20 cellular contexts compared by ENCODE assay signal in genomic region chr5:150407097-150407720, GRCh38. TPM values are rescaled to one million over a fixed set of nuclear protein-coding genes. Genes with fewer than 3 reads are reported as not detected.
A peak's percentile ranks its signal among the peaks of the same experiment; 100 is the strongest.
DNase-seq lines count a peak whose midpoint lies in the region; ATAC-seq and TF ChIP-seq lines count a peak whose summit lies in the region.
"Had no signal": no experiment of that assay in that cellular context is flagged by ENCODE, and none has a peak within 500 bp of the region (broad histone marks: within the 10 kb centered on the region; RNA-seq: fewer than 3 reads in every experiment).

No MANE protein-coding gene starts in this region.

- no peak overlapping the region for H2BK12ac ChIP-seq in H9 (ENCODE audit: insufficient read length, low read depth, low read length)

- H3K79me1 ChIP-seq in H9 (ENCODE audit: insufficient read depth, low read depth, low read length, poor library complexity, severe bottlenecking) = no peaks in the 10 kb centered on the region

- H2AFZ ChIP-seq in H9 (ENCODE audit: low read length) = no peak overlapping the region

- TF ChIP-seq CTCF in H9 (conservative IDR thresholded peaks at IDR 0.05) (no peak), testis (IDR thresholded peaks at IDR 0.05) (no peak)

- H3K9ac ChIP-seq in H9 (ENCODE audit: extremely low read depth, insufficient read length, low read length) = no peak overlapping the region

- no peak overlapping the region for H3K4me3 ChIP-seq in testis
- H3K4me3 ChIP-seq: lung, upper lobe of right lung had no signal

- H3K4me1 Mint-ChIP-seq in activated T-cell treated with anti-CD3 and anti-CD28 coated beads, Interleukin-2, amount 50 U/mL, for 24 hours (ENCODE audit: low read depth) = peaks cover 30% of the 10 kb centered on the region
- peaks cover 26 to 33% of the 10 kb centered on the region in 2 experiments for H3K4me1 Mint-ChIP-seq in H9
- peaks cover 48% of the 10 kb centered on the region for H3K4me1 Mint-ChIP-seq in dendritic cell treated with granulocyte-macrophage colony-stimulating factor and Interleukin-4, amounts not matched to agents 40 ng/mL and 50 ng/mL, for 4 days (ENCODE audit: low read depth)
- peaks cover 50 to 62% of the 10 kb centered on the region in 2 donors for H3K4me1 Mint-ChIP-seq in stimulated activated naive B cell treated with anti-CD40 and anti-IgM and Interleukin-4, amounts not matched to agents 10 μg/mL and 1 μg/mL and 100 μg/mL, for 72 hours
- peaks cover 17% of the 10 kb centered on the region for H3K4me1 Mint-ChIP-seq in activated T-helper 2 cell treated with anti-CD3 and anti-CD28 coated beads, Interferon-gamma antibody, Interleukin-2, Interleukin-4, amounts not matched to agents 10 μg/mL and 5 μg/mL and 100 μg/mL, durations not matched to agents 14 hours and 24 hours and 36 hours (ENCODE audit: low read depth)

- no peak for DNase-seq in activated T-cell treated with anti-CD3 and anti-CD28 coated beads, Interleukin-2, amount 50 U/mL, for 24 hours
- DNase-seq in activated T-cell treated with anti-CD3 and anti-CD28 coated beads for 4 hours (no peak), H9 (no peak), testis (no peak)
- no peak for DNase-seq in stimulated activated naive B cell treated with anti-CD40 and anti-IgM and Interleukin-4, amounts not matched to agents 10 μg/mL and 1 μg/mL and 100 μg/mL, for 72 hours
- DNase-seq in activated T-helper 2 cell treated with anti-CD3 and anti-CD28 coated beads, Interferon-gamma antibody, Interleukin-2, Interleukin-4, amounts not matched to agents 10 μg/mL and 5 μg/mL and 100 μg/mL, durations not matched to agents 14 hours and 24 hours and 36 hours (ENCODE audit: low spot score) = no peak
- DNase-seq: activated CD4-positive, alpha-beta T cell treated with anti-CD3 and anti-CD28 coated beads, Interleukin-2, amount 50 U/mL, for 48 hours; anterior cingulate cortex; foreskin melanocyte; GDM1; NCI-H2171 treated with DMSO at 0.1 percent for 48 hours; NCI-H82; nephron progenitor cell; RPMI8226; stimulated activated CD4-positive, alpha-beta T cell treated with anti-CD3 and anti-CD28 coated beads, Interleukin-12 subunit alpha, Interleukin-12 subunit beta, amount 100 ng/mL, for 4 hours; stimulated activated naive CD4-positive, alpha-beta T cell treated with Interleukin-2 at 50 U/mL for 16 hours; upper lobe of right lung had no signal

- no peaks in the 10 kb centered on the region for H3K9me3 Mint-ChIP-seq in activated T-cell treated with anti-CD3 and anti-CD28 coated beads, Interleukin-2, amount 50 U/mL, for 24 hours
- H3K9me3 Mint-ChIP-seq in H9 = no peaks in the 10 kb centered on the region; a peak in 2 of 5 replicates
- H3K9me3 Mint-ChIP-seq in dendritic cell treated with granulocyte-macrophage colony-stimulating factor and Interleukin-4, amounts not matched to agents 40 ng/mL and 50 ng/mL, for 4 days = no peaks in the 10 kb centered on the region
- H3K9me3 Mint-ChIP-seq in stimulated activated naive B cell treated with anti-CD40 and anti-IgM and Interleukin-4, amounts not matched to agents 10 μg/mL and 1 μg/mL and 100 μg/mL, for 72 hours = no peaks in the 10 kb centered on the region
- H3K9me3 Mint-ChIP-seq in activated T-helper 2 cell treated with anti-CD3 and anti-CD28 coated beads, Interferon-gamma antibody, Interleukin-2, Interleukin-4, amounts not matched to agents 10 μg/mL and 5 μg/mL and 100 μg/mL, durations not matched to agents 14 hours and 24 hours and 36 hours = no peaks in the 10 kb centered on the region
- H3K9me3 Mint-ChIP-seq: nephron progenitor cell had no signal

- H3K36me3 Mint-ChIP-seq in activated T-cell treated with anti-CD3 and anti-CD28 coated beads, Interleukin-2, amount 50 U/mL, for 24 hours (ENCODE audit: low read depth) = peaks cover 74% of the 10 kb centered on the region
- peaks cover 5 to 10% (median 5%) of the 10 kb centered on the region in 3 experiments; a peak in 5 of 7 replicates for H3K36me3 Mint-ChIP-seq in H9 (ENCODE audit: insufficient read depth in 1 of 3, low read depth in 3 of 3)
- peaks cover 100% of the 10 kb centered on the region for H3K36me3 Mint-ChIP-seq in dendritic cell treated with granulocyte-macrophage colony-stimulating factor and Interleukin-4, amounts not matched to agents 40 ng/mL and 50 ng/mL, for 4 days (ENCODE audit: low read depth)
- H3K36me3 Mint-ChIP-seq in stimulated activated naive B cell treated with anti-CD40 and anti-IgM and Interleukin-4, amounts not matched to agents 10 μg/mL and 1 μg/mL and 100 μg/mL, for 72 hours = peaks cover 68 to 91% of the 10 kb centered on the region in 2 donors
- peaks cover 46% of the 10 kb centered on the region for H3K36me3 Mint-ChIP-seq in activated T-helper 2 cell treated with anti-CD3 and anti-CD28 coated beads, Interferon-gamma antibody, Interleukin-2, Interleukin-4, amounts not matched to agents 10 μg/mL and 5 μg/mL and 100 μg/mL, durations not matched to agents 14 hours and 24 hours and 36 hours (ENCODE audit: low read depth)

- H4K8ac ChIP-seq in H9 (replicated peaks; ENCODE audit: insufficient read length, low read depth, low read length) = no peak overlapping the region

- no peak overlapping the region for H3K4me2 ChIP-seq in H9 (ENCODE audit: insufficient read depth, insufficient read length, low read length)

- no peak overlapping the region for H2BK5ac ChIP-seq in H9 (ENCODE audit: insufficient read length, low read length)

- no peak overlapping the region for H3K18ac ChIP-seq in H9 (ENCODE audit: insufficient read length, low read depth, low read length)

- H3K27me3 Mint-ChIP-seq in activated T-cell treated with anti-CD3 and anti-CD28 coated beads, Interleukin-2, amount 50 U/mL, for 24 hours = no peaks in the 10 kb centered on the region
- H3K27me3 Mint-ChIP-seq in H9 (ENCODE audit: low read depth) = no peaks in the 10 kb centered on the region
- H3K27me3 Mint-ChIP-seq in dendritic cell treated with granulocyte-macrophage colony-stimulating factor and Interleukin-4, amounts not matched to agents 40 ng/mL and 50 ng/mL, for 4 days = no peaks in the 10 kb centered on the region
- peaks cover 0 to 10% of the 10 kb centered on the region in 2 donors for H3K27me3 Mint-ChIP-seq in stimulated activated naive B cell treated with anti-CD40 and anti-IgM and Interleukin-4, amounts not matched to agents 10 μg/mL and 1 μg/mL and 100 μg/mL, for 72 hours
- H3K27me3 Mint-ChIP-seq in activated T-helper 2 cell treated with anti-CD3 and anti-CD28 coated beads, Interferon-gamma antibody, Interleukin-2, Interleukin-4, amounts not matched to agents 10 μg/mL and 5 μg/mL and 100 μg/mL, durations not matched to agents 14 hours and 24 hours and 36 hours (ENCODE audit: low read depth) = no peaks in the 10 kb centered on the region

- no peak overlapping the region for H2AK5ac ChIP-seq in H9 (ENCODE audit: insufficient read length, low read length)

- no peaks in the 10 kb centered on the region for H4K20me1 ChIP-seq in H9 (ENCODE audit: control insufficient read depth, insufficient read depth, insufficient read length)

- H4K91ac ChIP-seq in H9 (ENCODE audit: insufficient read length, low read depth, low read length) = no peak overlapping the region

- no peak overlapping the region for H3K23ac ChIP-seq in H9 (ENCODE audit: insufficient read length, low read depth, low read length)

- H2BK20ac ChIP-seq in H9 (ENCODE audit: low read depth, low read length, poor library complexity, severe bottlenecking) = no peak overlapping the region

- no peak overlapping the region for H3K56ac ChIP-seq in H9 (ENCODE audit: insufficient read length, low read depth, low read length)

- H3K27ac Mint-ChIP-seq in activated T-cell treated with anti-CD3 and anti-CD28 coated beads, Interleukin-2, amount 50 U/mL, for 24 hours = peak overlapping the region; percentile 76
- H3K27ac Mint-ChIP-seq in H9 = peak overlapping the region in 2 of 3 experiments; percentile 53 to 55; a peak in 2 of 7 replicates
- peak overlapping the region; percentile 99 for H3K27ac Mint-ChIP-seq in dendritic cell treated with granulocyte-macrophage colony-stimulating factor and Interleukin-4, amounts not matched to agents 40 ng/mL and 50 ng/mL, for 4 days
- peak overlapping the region; percentile 100 for H3K27ac Mint-ChIP-seq in stimulated activated naive B cell treated with anti-CD40 and anti-IgM and Interleukin-4, amounts not matched to agents 10 μg/mL and 1 μg/mL and 100 μg/mL, for 72 hours
- H3K27ac Mint-ChIP-seq in activated T-helper 2 cell treated with anti-CD3 and anti-CD28 coated beads, Interferon-gamma antibody, Interleukin-2, Interleukin-4, amounts not matched to agents 10 μg/mL and 5 μg/mL and 100 μg/mL, durations not matched to agents 14 hours and 24 hours and 36 hours = no peak overlapping the region
- H3K27ac Mint-ChIP-seq: nephron progenitor cell had no signal

- TF ChIP-seq POLR2A in testis (IDR thresholded peaks at IDR 0.05) = no peak

- no peak overlapping the region for H3K14ac ChIP-seq in H9 (ENCODE audit: insufficient read depth, low read length)

- H2BK15ac ChIP-seq in H9 (ENCODE audit: low read depth, low read length) = no peak overlapping the region

- intact Hi-C loops in dendritic cell treated with granulocyte-macrophage colony-stimulating factor and Interleukin-4, amounts not matched to agents 40 ng/mL and 50 ng/mL, for 4 days (cut with micrococcal nuclease) = no loop called here
- intact Hi-C loops in testis (cut with DNase I; ENCODE audit: low total_unique reads) = no loop called here
- intact Hi-C loops in activated T-helper 2 cell treated with anti-CD3 and anti-CD28 coated beads, Interferon-gamma antibody, Interleukin-2, Interleukin-4, amounts not matched to agents 10 μg/mL and 5 μg/mL and 100 μg/mL, durations not matched to agents 14 hours and 24 hours and 36 hours (cut with micrococcal nuclease) = no loop called here

- H3K36me3 ChIP-seq in testis (ENCODE audit: low read depth, missing control alignments) = no peaks in the 10 kb centered on the region

- no peak overlapping the region for H3K4me3 Mint-ChIP-seq in activated T-cell treated with anti-CD3 and anti-CD28 coated beads, Interleukin-2, amount 50 U/mL, for 24 hours
- H3K4me3 Mint-ChIP-seq in H9 = no peak overlapping the region
- peak overlapping the region; percentile 95 for H3K4me3 Mint-ChIP-seq in dendritic cell treated with granulocyte-macrophage colony-stimulating factor and Interleukin-4, amounts not matched to agents 40 ng/mL and 50 ng/mL, for 4 days
- peak overlapping the region; percentile 95 to 96 for H3K4me3 Mint-ChIP-seq in stimulated activated naive B cell treated with anti-CD40 and anti-IgM and Interleukin-4, amounts not matched to agents 10 μg/mL and 1 μg/mL and 100 μg/mL, for 72 hours
- no peak overlapping the region for H3K4me3 Mint-ChIP-seq in activated T-helper 2 cell treated with anti-CD3 and anti-CD28 coated beads, Interferon-gamma antibody, Interleukin-2, Interleukin-4, amounts not matched to agents 10 μg/mL and 5 μg/mL and 100 μg/mL, durations not matched to agents 14 hours and 24 hours and 36 hours (ENCODE audit: low read depth)
- H3K4me3 Mint-ChIP-seq: nephron progenitor cell had no signal

- H3K27ac ChIP-seq in H9 (ENCODE audit: insufficient read length, low read depth, low read length) = no peak overlapping the region
- H3K27ac ChIP-seq in testis = no peak overlapping the region

- no CpG with 5 or more reads among the region's 13 CpGs for WGBS in H9 (ENCODE audit: extremely low coverage, insufficient read length, low lambda C conversion rate)
- WGBS in testis, 2 donors = 84 to 86% methylated on average over 7 to 13 of the region's 13 CpGs

- no peaks in the 10 kb centered on the region for H3K79me2 ChIP-seq in H9 (ENCODE audit: insufficient read depth, low read length)

- H4K5ac ChIP-seq in H9 (ENCODE audit: insufficient read length, low read depth, low read length) = no peak overlapping the region

- H3K9me3 ChIP-seq in H9 (ENCODE audit: control insufficient read depth, low read depth, low read length) = no peaks in the 10 kb centered on the region
- no peaks in the 10 kb centered on the region for H3K9me3 ChIP-seq in testis
- H3K9me3 ChIP-seq: upper lobe of right lung had no signal

- H3K4me1 ChIP-seq in H9 (ENCODE audit: insufficient read depth, low read length) = peaks cover 3% of the 10 kb centered on the region; the same call in 1 of the 2 replicates
- peaks cover 8% of the 10 kb centered on the region for H3K4me1 ChIP-seq in testis

- H3T11ph ChIP-seq in H9 (ENCODE audit: low read length) = no peak overlapping the region

- H3K27me3 ChIP-seq in H9 (ENCODE audit: insufficient read depth, low read length) = no peaks in the 10 kb centered on the region
- H3K27me3 ChIP-seq in testis = no peaks in the 10 kb centered on the region
- H3K27me3 ChIP-seq: upper lobe of right lung had no signal

- H3K4ac ChIP-seq in H9 (ENCODE audit: low read depth, low read length) = no peak overlapping the region

- H3K23me2 ChIP-seq in H9 (ENCODE audit: insufficient read length, low read depth, low read length, poor library complexity, severe bottlenecking) = no peaks in the 10 kb centered on the region

- H2BK120ac ChIP-seq in H9 (ENCODE audit: low read depth, low read length, poor library complexity, severe bottlenecking) = no peak overlapping the region

- ATAC-seq in stimulated activated naive B cell treated with anti-CD40 and anti-IgM and Interleukin-4, amounts not matched to agents 10 μg/mL and 1 μg/mL and 100 μg/mL, for 72 hours (replicated peaks) = no peak
- ATAC-seq in HG02973 (IDR thresholded peaks at IDR 0.05; ENCODE audit: unreplicated experiment) = no peak
- ATAC-seq: upper lobe of right lung had no signal

RNA-seq across cellular contexts. Expression of gene CD74, which starts 5.5 kb away (rescaled TPM):
- total RNA-seq in H9 (2021) (19.5 and 19.9 TPM in 2 replicates), testis (100 to 1,000 TPM; 137 to 223 TPM)
- 1,318 TPM for polyA plus RNA-seq in testis (ENCODE audit: insufficient read depth, low read depth, low replicate concordance)
- 445 and 452 TPM in 2 replicates for total RNA-seq in activated T-helper 2 cell treated with anti-CD3 and anti-CD28 coated beads, Interferon-gamma antibody, Interleukin-2, Interleukin-4, amounts not matched to agents 10 μg/mL and 5 μg/mL and 100 μg/mL, durations not matched to agents 14 hours and 24 hours and 36 hours

RNA-seq across cellular contexts. Expression of gene RPS14, which starts 42.3 kb away (rescaled TPM):
- total RNA-seq in H9 (2021) = 2,533 and 2,603 TPM in 2 replicates
- 1,000 to 10,000 TPM in 1 of 2 donors, 100 to 1,000 TPM in 1; 781 to 1,273 TPM for total RNA-seq in testis
- 1,234 TPM for polyA plus RNA-seq in testis (ENCODE audit: insufficient read depth, low read depth, low replicate concordance)
- total RNA-seq in activated T-helper 2 cell treated with anti-CD3 and anti-CD28 coated beads, Interferon-gamma antibody, Interleukin-2, Interleukin-4, amounts not matched to agents 10 μg/mL and 5 μg/mL and 100 μg/mL, durations not matched to agents 14 hours and 24 hours and 36 hours = 2,552 and 2,593 TPM in 2 replicates

RNA-seq across cellular contexts. Expression of gene TCOF1, which starts 49.7 kb away (rescaled TPM):
- total RNA-seq in H9 (2021) (128 and 133 TPM in 2 replicates), testis (10 to 100 TPM; 46.6 to 52.8 TPM)
- 22.9 TPM for polyA plus RNA-seq in testis (ENCODE audit: insufficient read depth, low read depth, low replicate concordance)
- total RNA-seq in activated T-helper 2 cell treated with anti-CD3 and anti-CD28 coated beads, Interferon-gamma antibody, Interleukin-2, Interleukin-4, amounts not matched to agents 10 μg/mL and 5 μg/mL and 100 μg/mL, durations not matched to agents 14 hours and 24 hours and 36 hours = 95.8 and 98.2 TPM in 2 replicates

Comparison
In these comparisons a context has a peak if more than half of its experiments do, and no peak if none do; other contexts are left out.
1. H3K4me3 Mint-ChIP-seq: peak in dendritic cell treated with granulocyte-macrophage colony-stimulating factor and Interleukin-4, amounts not matched to agents 40 ng/mL and 50 ng/mL, for 4 days (single experiment) and stimulated activated naive B cell treated with anti-CD40 and anti-IgM and Interleukin-4, amounts not matched to agents 10 μg/mL and 1 μg/mL and 100 μg/mL, for 72 hours (2 of 2); none in activated T-cell treated with anti-CD3 and anti-CD28 coated beads, Interleukin-2, amount 50 U/mL, for 24 hours (single experiment), H9 (0 of 2) and activated T-helper 2 cell treated with anti-CD3 and anti-CD28 coated beads, Interferon-gamma antibody, Interleukin-2, Interleukin-4, amounts not matched to agents 10 μg/mL and 5 μg/mL and 100 μg/mL, durations not matched to agents 14 hours and 24 hours and 36 hours (single experiment).